1 cellular context compared by ENCODE assay signal in the genomic region with DNA sequence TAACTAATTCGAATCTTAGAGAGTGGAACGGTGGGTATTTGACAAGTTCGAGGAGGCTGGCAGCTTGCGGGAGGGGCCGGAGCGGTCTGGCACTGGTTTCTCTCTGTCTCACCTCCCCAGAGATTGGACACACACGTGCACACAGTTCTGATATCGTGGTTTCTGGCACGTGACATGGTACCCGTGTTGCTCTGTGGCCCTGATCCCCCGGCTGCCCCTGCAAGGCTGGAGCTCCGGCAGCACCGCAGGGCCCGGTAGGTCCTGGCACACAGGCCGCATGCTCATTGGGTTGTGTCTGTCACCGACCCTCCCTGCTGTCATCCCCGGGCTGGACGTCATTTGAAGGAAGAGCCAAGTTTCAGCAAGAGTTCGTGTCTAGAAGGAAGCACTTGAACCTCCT.
TF ChIP-seq lines count a peak whose summit lies in the region.

No MANE protein-coding gene starts in this region.

TF ChIP-seq in H1, 55 proteins besides CTCF, POLR2A, EP300 and RAD21 (continued from another document):
- TF ChIP-seq GABPA (IDR thresholded peaks at IDR 0.05; ENCODE audit: borderline replicate concordance, insufficient read depth, low read length): no peak
- no peak for TF ChIP-seq TEAD4 (IDR thresholded peaks at IDR 0.05; ENCODE audit: low read depth, low read length)
- TF ChIP-seq HDAC6 (IDR thresholded peaks at IDR 0.05; ENCODE audit: low read depth, low read length): no peak
- TF ChIP-seq CBX8 (IDR thresholded peaks at IDR 0.05; ENCODE audit: borderline replicate concordance, low read depth, low read length): no peak
- no peak for TF ChIP-seq FOSL1 (IDR thresholded peaks at IDR 0.05; ENCODE audit: insufficient read depth, low read depth, low read length)
- no peak for TF ChIP-seq ZNF274 (IDR thresholded peaks at IDR 0.05; ENCODE audit: borderline replicate concordance, extremely low read depth, low read length)
- no peak for TF ChIP-seq SIN3A (conservative IDR thresholded peaks at IDR 0.05 in 1 of 2, IDR thresholded peaks at IDR 0.05 in 1 of 2; ENCODE audit: low read depth in 1 of 2, low read length in 2 of 2)
- no peak for TF ChIP-seq NANOG (IDR thresholded peaks at IDR 0.05; ENCODE audit: insufficient read depth, low read depth, low read length, poor library complexity, severe bottlenecking)
- TF ChIP-seq SP4 (IDR thresholded peaks at IDR 0.05; ENCODE audit: low read length): no peak
- TF ChIP-seq BRCA1 (IDR thresholded peaks at IDR 0.05; ENCODE audit: low read depth, low read length): no peak
